26 cellular contexts compared by ENCODE assay signal in the genomic region with DNA sequence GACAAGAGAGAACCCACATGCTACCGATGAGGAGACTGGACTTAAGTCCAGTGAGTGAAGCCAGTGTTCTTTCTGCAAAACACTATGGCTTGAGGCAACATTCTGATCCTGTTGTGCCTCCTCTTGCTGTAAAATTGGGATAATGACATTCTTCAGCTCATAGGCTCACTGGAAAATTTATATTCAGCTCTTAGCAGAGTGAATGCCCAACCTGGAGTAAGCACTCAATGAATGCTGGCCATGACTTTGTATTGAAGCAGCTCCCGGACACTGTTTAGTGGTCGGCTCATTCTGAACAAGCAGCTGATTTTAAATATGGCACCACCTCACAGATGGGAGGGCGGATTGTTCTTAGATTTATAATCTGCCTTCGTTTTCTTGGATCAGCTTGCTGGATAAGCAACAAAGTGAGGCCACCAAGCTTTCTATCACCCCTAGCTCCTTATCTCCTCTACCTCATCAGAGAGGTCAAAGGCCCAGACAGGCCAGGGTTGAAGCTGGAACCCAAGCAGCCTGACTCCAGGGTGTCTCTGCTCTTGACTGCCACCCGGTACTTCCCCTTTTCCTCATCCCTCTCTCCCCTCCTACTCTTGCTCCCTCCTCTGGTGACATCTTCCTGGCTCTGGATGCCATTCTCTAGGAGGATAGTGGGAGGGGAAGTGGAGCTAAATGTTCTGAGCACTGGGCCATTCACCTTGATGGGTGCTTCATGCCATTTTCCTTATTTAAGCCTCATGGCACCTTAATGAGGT. TPM values are rescaled to one million over a fixed set of nuclear protein-coding genes. Genes with fewer than 3 reads are reported as not detected.
A peak's percentile ranks its signal among the peaks of the same experiment; 100 is the strongest.
DNase-seq lines count a peak whose midpoint lies in the region; ATAC-seq and TF ChIP-seq lines count a peak whose summit lies in the region.
"Had no signal": no experiment of that assay in that cellular context is flagged by ENCODE, and none has a peak within 500 bp of the region (broad histone marks: within the 10 kb centered on the region; RNA-seq: fewer than 3 reads in every experiment).

No MANE protein-coding gene starts in this region.

- no peak overlapping the region for H2BK120ac ChIP-seq in trophoblast cell (ENCODE audit: insufficient read depth, low read length, poor library complexity)

- H3K9me3 ChIP-seq in esophagus muscularis mucosa: no peaks in the 10 kb centered on the region
- H3K9me3 ChIP-seq in trophoblast cell (ENCODE audit: insufficient read depth, low read depth, low read length): no peaks in the 10 kb centered on the region
- H3K9me3 ChIP-seq: BLaER1 had no signal

- H3K36me3 ChIP-seq in esophagus muscularis mucosa (no peaks in the 10 kb centered on the region), trophoblast cell (ENCODE audit: control insufficient read depth in 1 of 2, insufficient read depth in 2 of 2, low read length in 2 of 2) (no peaks in the 10 kb centered on the region)
- H3K36me3 ChIP-seq: BLaER1 had no signal

- peaks cover 0 to 13% (median 0%) of the 10 kb centered on the region in 4 donors for H3K27me3 ChIP-seq in esophagus muscularis mucosa
- H3K27me3 ChIP-seq in trophoblast cell (ENCODE audit: insufficient read depth, low read length): no peaks in the 10 kb centered on the region
- H3K27me3 ChIP-seq: BLaER1 had no signal

- WGBS in esophagus muscularis mucosa: 70% methylated on average over 6 of the region's 6 CpGs
- WGBS in trophoblast cell (ENCODE audit: extremely low coverage, insufficient coverage, insufficient read length): no CpG with 5 or more reads among the region's 6 CpGs

- H3K4ac ChIP-seq in trophoblast cell (ENCODE audit: low read depth, low read length): no peak overlapping the region

- no peak overlapping the region for H3K4me2 ChIP-seq in trophoblast cell (ENCODE audit: low read length)
- H3K4me2 ChIP-seq: BLaER1 had no signal

- no peak overlapping the region for H3K9ac ChIP-seq in trophoblast cell (ENCODE audit: low read length)
- H3K9ac ChIP-seq: BLaER1 had no signal

- no peak overlapping the region for H2AFZ ChIP-seq in trophoblast cell (ENCODE audit: insufficient read depth, low read length, poor library complexity)

- H3K4me1 Mint-ChIP-seq in progenitor cell of endocrine pancreas (ENCODE audit: low read depth): no peaks in the 10 kb centered on the region
- peaks cover 12% of the 10 kb centered on the region for H3K4me1 Mint-ChIP-seq in activated naive CD8-positive, alpha-beta T cell treated with anti-CD3 and anti-CD28 coated beads, Interleukin-2, amount 50 U/mL, for 24 hours
- peaks cover 5% of the 10 kb centered on the region for H3K4me1 Mint-ChIP-seq in activated T-helper 2 cell treated with anti-CD3 and anti-CD28 coated beads, Interferon-gamma antibody, Interleukin-2, Interleukin-4, amounts not matched to agents 10 μg/mL and 5 μg/mL and 100 μg/mL, durations not matched to agents 14 hours and 24 hours and 36 hours (ENCODE audit: low read depth)

- no peaks in the 10 kb centered on the region for H3K36me3 Mint-ChIP-seq in progenitor cell of endocrine pancreas (ENCODE audit: insufficient read depth)
- H3K36me3 Mint-ChIP-seq in activated naive CD8-positive, alpha-beta T cell treated with anti-CD3 and anti-CD28 coated beads, Interleukin-2, amount 50 U/mL, for 24 hours (ENCODE audit: low read depth): no peaks in the 10 kb centered on the region
- H3K36me3 Mint-ChIP-seq in activated T-helper 2 cell treated with anti-CD3 and anti-CD28 coated beads, Interferon-gamma antibody, Interleukin-2, Interleukin-4, amounts not matched to agents 10 μg/mL and 5 μg/mL and 100 μg/mL, durations not matched to agents 14 hours and 24 hours and 36 hours (ENCODE audit: low read depth): no peaks in the 10 kb centered on the region
- H3K36me3 Mint-ChIP-seq: CD4-positive, CD25-positive, alpha-beta regulatory T cell; IgD-negative memory B cell had no signal

- H3K27ac Mint-ChIP-seq in progenitor cell of endocrine pancreas: no peak overlapping the region
- no peak overlapping the region for H3K27ac Mint-ChIP-seq in activated naive CD8-positive, alpha-beta T cell treated with anti-CD3 and anti-CD28 coated beads, Interleukin-2, amount 50 U/mL, for 24 hours
- H3K27ac Mint-ChIP-seq in activated T-helper 2 cell treated with anti-CD3 and anti-CD28 coated beads, Interferon-gamma antibody, Interleukin-2, Interleukin-4, amounts not matched to agents 10 μg/mL and 5 μg/mL and 100 μg/mL, durations not matched to agents 14 hours and 24 hours and 36 hours: no peak overlapping the region
- H3K27ac Mint-ChIP-seq: CD4-positive, CD25-positive, alpha-beta regulatory T cell; IgD-negative memory B cell had no signal

- H2BK12ac ChIP-seq in trophoblast cell (ENCODE audit: low read length): peak overlapping the region; percentile 11

- H4K8ac ChIP-seq in trophoblast cell (ENCODE audit: low read depth, low read length): no peak overlapping the region

- in situ Hi-C loops in KBM-7 (cut with MboI; ENCODE audit: low pct_unique_long_range_greater_than_20kb, low sequenced_read_pairs): no loop called here

- H3K79me1 ChIP-seq in trophoblast cell (ENCODE audit: low read length): peaks cover 11% of the 10 kb centered on the region

- DNase-seq in KBM-7 (peak; percentile 31), OCI-M1 (lab: John Stamatoyannopoulos, UW) (peak; percentile 34), esophagus muscularis mucosa (ENCODE audit: extremely low spot score) (peak; percentile 45), trophoblast cell (no peak), progenitor cell of endocrine pancreas (ENCODE audit: low spot score, unreplicated experiment) (no peak)
- no peak for DNase-seq in activated naive CD8-positive, alpha-beta T cell treated with anti-CD3 and anti-CD28 coated beads, Interleukin-2, amount 50 U/mL, for 24 hours
- no peak for DNase-seq in activated T-helper 2 cell treated with anti-CD3 and anti-CD28 coated beads, Interferon-gamma antibody, Interleukin-2, Interleukin-4, amounts not matched to agents 10 μg/mL and 5 μg/mL and 100 μg/mL, durations not matched to agents 14 hours and 24 hours and 36 hours (ENCODE audit: low spot score)
- DNase-seq: CD4-positive, CD25-positive, alpha-beta regulatory T cell; DMS53; NCI-H1092; NCI-H1417 treated with DMSO at 0.1 percent for 48 hours; NCI-H1694 treated with DMSO at 0.1 percent for 48 hours; NCI-H226; NCI-H510A; NCI-H69; SIG-M5 had no signal

- no peak overlapping the region for H4K91ac ChIP-seq in trophoblast cell (ENCODE audit: low read depth, low read length)

- TF ChIP-seq POLR2A in esophagus muscularis mucosa (IDR thresholded peaks at IDR 0.05; ENCODE audit: low read depth): no peak

- H3K4me1 ChIP-seq in esophagus muscularis mucosa (no peaks in the 10 kb centered on the region), trophoblast cell (ENCODE audit: control insufficient read depth in 1 of 2, insufficient read depth in 2 of 2, low read length in 2 of 2) (peaks cover 11 to 19% of the 10 kb centered on the region in 2 experiments)

- peak overlapping the region; percentile 2 for H3K14ac ChIP-seq in trophoblast cell (ENCODE audit: low read length)

- no peak for TF ChIP-seq EP300 in esophagus muscularis mucosa (IDR thresholded peaks at IDR 0.05)

- no peak overlapping the region for H2BK5ac ChIP-seq in trophoblast cell (ENCODE audit: low read depth, low read length, poor library complexity)

- H3K4me3 ChIP-seq in esophagus muscularis mucosa: no peak overlapping the region
- H3K4me3 ChIP-seq in trophoblast cell (ENCODE audit: low read depth, low read length): no peak overlapping the region
- H3K4me3 ChIP-seq: BLaER1, SK-N-MC had no signal

- intact Hi-C loops in esophagus muscularis mucosa (cut with DNase I): no loop called here
- intact Hi-C loops in activated T-helper 2 cell treated with anti-CD3 and anti-CD28 coated beads, Interferon-gamma antibody, Interleukin-2, Interleukin-4, amounts not matched to agents 10 μg/mL and 5 μg/mL and 100 μg/mL, durations not matched to agents 14 hours and 24 hours and 36 hours (cut with micrococcal nuclease): no loop called here

- no peak overlapping the region for H2AK5ac ChIP-seq in trophoblast cell (ENCODE audit: low read length)

- H4K12ac ChIP-seq in trophoblast cell (ENCODE audit: low read depth, low read length): no peak overlapping the region

- no peak overlapping the region for H3K23ac ChIP-seq in trophoblast cell (ENCODE audit: low read length)

- H3K27ac ChIP-seq in esophagus muscularis mucosa (replicated peaks in 1 of 4) (no peak overlapping the region), trophoblast cell (ENCODE audit: low read depth, low read length) (no peak overlapping the region)
- H3K27ac ChIP-seq: BLaER1, HL-60, SK-N-MC had no signal

- peaks cover 3% of the 10 kb centered on the region for H3K27me3 Mint-ChIP-seq in progenitor cell of endocrine pancreas
- peaks cover 23% of the 10 kb centered on the region for H3K27me3 Mint-ChIP-seq in activated naive CD8-positive, alpha-beta T cell treated with anti-CD3 and anti-CD28 coated beads, Interleukin-2, amount 50 U/mL, for 24 hours
- H3K27me3 Mint-ChIP-seq in activated T-helper 2 cell treated with anti-CD3 and anti-CD28 coated beads, Interferon-gamma antibody, Interleukin-2, Interleukin-4, amounts not matched to agents 10 μg/mL and 5 μg/mL and 100 μg/mL, durations not matched to agents 14 hours and 24 hours and 36 hours (ENCODE audit: low read depth): peaks cover 22% of the 10 kb centered on the region

- H3K79me2 ChIP-seq in trophoblast cell (ENCODE audit: control insufficient read depth, insufficient read depth, low read length, poor library complexity): no peaks in the 10 kb centered on the region

- ATAC-seq in activated naive CD8-positive, alpha-beta T cell treated with anti-CD3 and anti-CD28 coated beads, Interleukin-2, amount 50 U/mL, for 24 hours: no peak
- ATAC-seq in GM18517 (IDR thresholded peaks at IDR 0.05; ENCODE audit: unreplicated experiment): no peak
- ATAC-seq: HCT116 had no signal

- H3K18ac ChIP-seq in trophoblast cell (ENCODE audit: low read length): no peak overlapping the region

- TF ChIP-seq CTCF in esophagus muscularis mucosa (IDR thresholded peaks at IDR 0.05) (no peak), progenitor cell of endocrine pancreas (IDR thresholded peaks at IDR 0.05; ENCODE audit: unreplicated experiment) (no peak)

- H3K4me3 Mint-ChIP-seq in progenitor cell of endocrine pancreas (ENCODE audit: low read depth): no peak overlapping the region
- H3K4me3 Mint-ChIP-seq in activated naive CD8-positive, alpha-beta T cell treated with anti-CD3 and anti-CD28 coated beads, Interleukin-2, amount 50 U/mL, for 24 hours: no peak overlapping the region
- no peak overlapping the region for H3K4me3 Mint-ChIP-seq in activated T-helper 2 cell treated with anti-CD3 and anti-CD28 coated beads, Interferon-gamma antibody, Interleukin-2, Interleukin-4, amounts not matched to agents 10 μg/mL and 5 μg/mL and 100 μg/mL, durations not matched to agents 14 hours and 24 hours and 36 hours (ENCODE audit: low read depth)
- H3K4me3 Mint-ChIP-seq: IgD-negative memory B cell had no signal

- no peaks in the 10 kb centered on the region for H3K9me3 Mint-ChIP-seq in progenitor cell of endocrine pancreas (ENCODE audit: low read depth)
- H3K9me3 Mint-ChIP-seq in activated naive CD8-positive, alpha-beta T cell treated with anti-CD3 and anti-CD28 coated beads, Interleukin-2, amount 50 U/mL, for 24 hours: no peaks in the 10 kb centered on the region
- no peaks in the 10 kb centered on the region for H3K9me3 Mint-ChIP-seq in activated T-helper 2 cell treated with anti-CD3 and anti-CD28 coated beads, Interferon-gamma antibody, Interleukin-2, Interleukin-4, amounts not matched to agents 10 μg/mL and 5 μg/mL and 100 μg/mL, durations not matched to agents 14 hours and 24 hours and 36 hours
- H3K9me3 Mint-ChIP-seq: IgD-negative memory B cell had no signal

RNA-seq across cellular contexts. Expression of a gene that starts 11.5 kb away (rescaled TPM):
- total RNA-seq in esophagus muscularis mucosa: not detected
- 0.15 TPM in 2 replicates for polyA plus RNA-seq in trophoblast cell (2013)
- 0.62 and 0.93 TPM in 2 replicates for total RNA-seq in progenitor cell of endocrine pancreas
- 0.09 TPM in 2 replicates for total RNA-seq in activated T-helper 2 cell treated with anti-CD3 and anti-CD28 coated beads, Interferon-gamma antibody, Interleukin-2, Interleukin-4, amounts not matched to agents 10 μg/mL and 5 μg/mL and 100 μg/mL, durations not matched to agents 14 hours and 24 hours and 36 hours
- total RNA-seq: CD4-positive, CD25-positive, alpha-beta regulatory T cell; Daoy; G401; H4 had no signal
- polyA plus RNA-seq: AG04450; CD4-positive, CD25-positive, alpha-beta regulatory T cell; IgD-negative memory B cell had no signal

Comparison
In these comparisons a context has a peak if more than half of its experiments do, and no peak if none do; other contexts are left out.
1. DNase-seq: peak in KBM-7 (single experiment), OCI-M1 (single experiment) and esophagus muscularis mucosa (single experiment); none in trophoblast cell (0 of 2), progenitor cell of endocrine pancreas (single experiment), activated naive CD8-positive, alpha-beta T cell treated with anti-CD3 and anti-CD28 coated beads, Interleukin-2, amount 50 U/mL, for 24 hours (single experiment) and activated T-helper 2 cell treated with anti-CD3 and anti-CD28 coated beads, Interferon-gamma antibody, Interleukin-2, Interleukin-4, amounts not matched to agents 10 μg/mL and 5 μg/mL and 100 μg/mL, durations not matched to agents 14 hours and 24 hours and 36 hours (single experiment).